ENCODE assay signal across 18 cellular contexts in the genomic region with DNA sequence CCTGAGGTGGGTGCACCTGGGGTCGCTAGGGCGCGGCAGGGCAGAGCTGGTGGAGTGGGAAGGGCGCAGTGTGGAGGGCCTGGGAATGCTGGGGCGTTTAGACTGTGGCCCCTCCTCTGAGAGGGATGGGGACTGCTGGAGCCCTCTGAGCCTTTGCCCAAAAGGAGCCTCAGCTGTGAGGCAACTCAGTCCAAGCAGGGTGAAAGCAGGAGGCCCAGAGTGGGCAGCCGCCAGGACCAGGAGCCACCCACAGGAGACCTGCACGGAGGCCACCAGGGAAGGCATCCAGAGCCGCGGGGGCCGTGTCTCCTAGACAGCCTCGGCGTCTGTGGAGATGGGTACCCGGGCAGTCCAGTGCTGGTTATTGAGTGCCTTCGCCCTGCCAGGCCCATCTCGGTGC.
DNase-seq lines count a peak whose midpoint lies in the region; ATAC-seq and TF ChIP-seq lines count a peak whose summit lies in the region.
"Had no signal": no experiment of that assay in that cellular context is flagged by ENCODE, and none has a peak within 500 bp of the region (broad histone marks: within the 10 kb centered on the region; RNA-seq: fewer than 3 reads in every experiment).

No MANE protein-coding gene starts in this region.

- no peaks in the 10 kb centered on the region for H3K79me2 ChIP-seq in trophoblast cell (ENCODE audit: control insufficient read depth, insufficient read depth, low read length, poor library complexity)

- H3K4me1 ChIP-seq in left ventricle myocardium inferior (peaks cover 44% of the 10 kb centered on the region), gastroesophageal sphincter (peaks cover 0 to 15% (median 4%) of the 10 kb centered on the region in 3 donors), trophoblast cell (ENCODE audit: control insufficient read depth in 1 of 2, insufficient read depth in 2 of 2, low read length in 2 of 2) (peaks cover 0 to 6% of the 10 kb centered on the region in 2 experiments)

- H4K91ac ChIP-seq in trophoblast cell (ENCODE audit: low read depth, low read length), result no peak overlapping the region

- H3K9ac ChIP-seq in trophoblast cell (ENCODE audit: low read length), result no peak overlapping the region

- H3K4me3 ChIP-seq in left ventricle myocardium inferior (no peak overlapping the region), gastroesophageal sphincter (no peak overlapping the region), trophoblast cell (ENCODE audit: low read depth, low read length) (peak overlapping the region; percentile 21)

- no peak overlapping the region for H3K4me2 ChIP-seq in trophoblast cell (ENCODE audit: low read length)

- H3K27me3 ChIP-seq in left ventricle myocardium inferior (ENCODE audit: low read depth) (no peaks in the 10 kb centered on the region), gastroesophageal sphincter (no peaks in the 10 kb centered on the region), trophoblast cell (ENCODE audit: insufficient read depth, low read length) (no peaks in the 10 kb centered on the region)

- H4K12ac ChIP-seq in trophoblast cell (ENCODE audit: low read depth, low read length), result no peak overlapping the region

- H3K9me3 ChIP-seq in left ventricle myocardium inferior (replicated peaks) (no peaks in the 10 kb centered on the region), gastroesophageal sphincter (no peaks in the 10 kb centered on the region), trophoblast cell (ENCODE audit: insufficient read depth, low read depth, low read length) (no peaks in the 10 kb centered on the region)

- no peak overlapping the region for H2BK120ac ChIP-seq in trophoblast cell (ENCODE audit: insufficient read depth, low read length, poor library complexity)

- no peak for ATAC-seq in Right ventricle myocardium inferior
- peak; percentile 4 for ATAC-seq in gastroesophageal sphincter
- no peak for ATAC-seq in GM21390 (IDR thresholded peaks at IDR 0.05; ENCODE audit: unreplicated experiment)

- no peak for TF ChIP-seq EP300 in gastroesophageal sphincter (IDR thresholded peaks at IDR 0.05)

- H3K4ac ChIP-seq in trophoblast cell (ENCODE audit: low read depth, low read length), result no peak overlapping the region

- H3K18ac ChIP-seq in trophoblast cell (ENCODE audit: low read length), result no peak overlapping the region

- H4K8ac ChIP-seq in trophoblast cell (ENCODE audit: low read depth, low read length), result no peak overlapping the region

- H2BK12ac ChIP-seq in trophoblast cell (ENCODE audit: low read length), result no peak overlapping the region

- DNase-seq in left ventricle myocardium inferior, result no peak
- no peak for DNase-seq in Right ventricle myocardium inferior (ENCODE audit: missing footprints)
- DNase-seq in trophoblast cell, result no peak
- no peak for DNase-seq in NCI-H2107 treated with DMSO at 0.1 percent for 48 hours (lab: John Stamatoyannopoulos, UW; ENCODE audit: unreplicated experiment)
- no peak for DNase-seq in KG1 (lab: John Stamatoyannopoulos, UW)
- no peak for DNase-seq in G401 (ENCODE audit: low spot score)
- DNase-seq: ACHN, GF-D8, NCI-H1105, NCI-H146, NCI-H2029, NCI-H446, NCI-H526 treated with DMSO at 0.1 percent for 48 hours, OCI-M1, Right ventricle myocardium superior had no signal

- H2AFZ ChIP-seq in trophoblast cell (ENCODE audit: insufficient read depth, low read length, poor library complexity), result no peak overlapping the region

- TF ChIP-seq CTCF in left ventricle myocardium inferior (IDR thresholded peaks at IDR 0.05; ENCODE audit: borderline replicate concordance) (no peak), gastroesophageal sphincter (IDR thresholded peaks at IDR 0.05) (no peak)

- intact Hi-C loops in left ventricle myocardium inferior (cut with micrococcal nuclease), result no loop called here
- intact Hi-C loops in Right ventricle myocardium inferior (cut with DNase I), result loop anchor here (5.0 kb wide), 1 partner anchor 212 kb away; no protein-coding TSS in a partner anchor

- H3K27ac ChIP-seq in left ventricle myocardium inferior (replicated peaks) (peak overlapping the region; percentile 7), gastroesophageal sphincter (no peak overlapping the region), trophoblast cell (ENCODE audit: low read depth, low read length) (no peak overlapping the region)
- H3K27ac ChIP-seq: 22Rv1 had no signal

- H3K79me1 ChIP-seq in trophoblast cell (ENCODE audit: low read length), result no peaks in the 10 kb centered on the region

- WGBS in gastroesophageal sphincter (ENCODE audit: low coverage in 1 of 2), 2 donors, result 40% methylated on average over 2 of the region's 15 CpGs; no CpG with 5 or more reads in 1 of the 2 donors
- no CpG with 5 or more reads among the region's 15 CpGs for WGBS in trophoblast cell (ENCODE audit: extremely low coverage, insufficient coverage, insufficient read length)

- H3K36me3 ChIP-seq in left ventricle myocardium inferior, result peaks cover 11% of the 10 kb centered on the region
- peaks cover 0 to 25% of the 10 kb centered on the region in 2 donors for H3K36me3 ChIP-seq in gastroesophageal sphincter
- H3K36me3 ChIP-seq in trophoblast cell (ENCODE audit: control insufficient read depth in 1 of 2, insufficient read depth in 2 of 2, low read length in 2 of 2), result no peaks in the 10 kb centered on the region

- TF ChIP-seq POLR2A in gastroesophageal sphincter (IDR thresholded peaks at IDR 0.05), result no peak

- H2BK5ac ChIP-seq in trophoblast cell (ENCODE audit: low read depth, low read length, poor library complexity), result no peak overlapping the region

- H2AK5ac ChIP-seq in trophoblast cell (ENCODE audit: low read length), result no peak overlapping the region

- in situ Hi-C loops in G401 (cut with HindIII; ENCODE audit: low sequenced_read_pairs), result no loop called here

- no peak overlapping the region for H3K14ac ChIP-seq in trophoblast cell (ENCODE audit: low read length)

- no peak overlapping the region for H3K23ac ChIP-seq in trophoblast cell (ENCODE audit: low read length)
